Comparison of ENCODE assay signal across 17 cellular contexts in the genomic region with DNA sequence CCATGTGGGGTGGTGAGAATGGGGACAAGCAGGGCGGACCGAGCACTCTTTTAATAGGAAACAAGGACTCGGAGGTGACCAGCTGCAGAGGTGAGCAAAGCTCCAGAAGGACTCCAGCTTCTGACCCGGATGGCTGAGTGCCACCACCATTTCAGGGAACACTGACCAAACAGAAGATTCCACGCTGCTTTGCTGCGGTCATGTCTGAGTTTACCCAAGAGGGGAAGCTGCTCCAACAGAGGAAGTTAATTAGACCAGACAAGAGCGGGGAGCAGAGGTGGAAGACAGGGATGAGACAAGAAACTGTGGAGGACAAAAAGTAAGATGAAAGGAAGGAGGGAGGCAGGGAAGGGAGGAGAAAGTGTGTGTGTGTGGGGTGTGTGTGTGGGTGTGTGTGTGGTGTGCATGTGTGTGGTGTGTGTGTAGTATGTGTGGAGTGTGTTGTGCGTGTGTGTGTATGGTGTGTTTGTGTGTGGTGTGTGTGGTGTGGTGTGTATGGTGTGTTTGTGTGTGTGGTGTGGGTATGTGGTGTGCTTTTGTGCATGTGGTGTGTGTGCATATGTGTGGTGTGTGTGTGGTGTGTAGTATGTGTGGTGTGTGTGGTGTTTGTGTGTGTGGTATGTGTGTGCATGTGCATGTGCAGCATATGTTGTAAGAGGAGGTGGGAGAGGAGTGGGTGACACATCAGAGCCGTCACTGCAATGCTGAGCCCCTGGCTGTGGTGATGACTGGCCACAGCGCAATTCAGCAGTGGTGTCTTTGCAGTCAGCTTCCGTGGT.
DNase-seq lines count a peak whose midpoint lies in the region; ATAC-seq, FAIRE-seq and TF ChIP-seq lines count a peak whose summit lies in the region.
"Had no signal": no experiment of that assay in that cellular context is flagged by ENCODE, and none has a peak within 500 bp of the region (broad histone marks: within the 10 kb centered on the region; RNA-seq: fewer than 3 reads in every experiment).

No MANE protein-coding gene starts in this region.

- no peak for ATAC-seq in GM21619 (IDR thresholded peaks at IDR 0.05; ENCODE audit: unreplicated experiment)
- ATAC-seq in GM18907 (IDR thresholded peaks at IDR 0.05; ENCODE audit: unreplicated experiment), result no peak
- ATAC-seq: activated CD4-positive, alpha-beta T cell treated with anti-CD3 and anti-CD28 coated beads for 36 hours; activated T-cell treated with anti-CD3 and anti-CD28 coated beads, Interleukin-2, amount 50 U/mL, for 4 hours; left colon had no signal

- peaks cover 0 to 10% (median 0%) of the 10 kb centered on the region in 4 donors for H3K36me3 ChIP-seq in sigmoid colon

- peaks cover 0 to 24% (median 15%) of the 10 kb centered on the region in 4 donors for H3K4me1 ChIP-seq in sigmoid colon

- TF ChIP-seq CTCF in sigmoid colon (IDR thresholded peaks at IDR 0.05) (no peak), GM10248 (IDR thresholded peaks at IDR 0.05; ENCODE audit: control extremely low read depth, extremely low read depth, low read depth, missing control alignments) (no peak)

- no peaks in the 10 kb centered on the region for H3K9me3 ChIP-seq in sigmoid colon

- DNase-seq in GM12892 (ENCODE audit: insufficient read length), result no peak
- DNase-seq in NOMO-1 (lab: John Stamatoyannopoulos, UW; ENCODE audit: unreplicated experiment in 2 of 2), result peak; percentile 45 to 50
- peak; percentile 20 for DNase-seq in ecto neural progenitor cell (ENCODE audit: low spot score)
- peak; percentile 53 for DNase-seq in sigmoid colon
- no peak for DNase-seq in GM10248 (ENCODE audit: extremely low spot score)
- DNase-seq in NCI-H2081 (lab: John Stamatoyannopoulos, UW), result no peak
- DNase-seq: activated CD4-positive, alpha-beta T cell treated with anti-CD3 and anti-CD28 coated beads for 36 hours; activated T-cell treated with anti-CD3 and anti-CD28 coated beads, Interleukin-2, amount 50 U/mL, for 4 hours; effector memory CD4-positive, alpha-beta T cell; hypothalamus; left colon; naive B cell; NCI-H2081 treated with DMSO at 0.1 percent for 48 hours; NCI-H774; stimulated activated CD4-positive, alpha-beta T cell treated with anti-CD3 and anti-CD28 coated beads, Interleukin-15, amount 100 ng/mL, for 24 hours had no signal

- 90 to 91% methylated on average over 11 of the region's 11 CpGs for WGBS in sigmoid colon, 2 donors

- H3K4me3 ChIP-seq in sigmoid colon, result no peak overlapping the region

- POLR2A ChIA-PET in GM10248 (lab: Yijun Ruan, JAX), result interaction anchor here (0.6 kb wide), 1 partner anchor 418 kb away, joined by 3 read pairs; no protein-coding TSS in a partner anchor

- FAIRE-seq in GM12892 (lab: Jason Lieb, UNC), result peak; percentile 21

- no peaks in the 10 kb centered on the region for H3K27me3 ChIP-seq in sigmoid colon

- CTCF ChIA-PET in GM10248 (lab: Yijun Ruan, JAX), result interaction anchor here (3.6 kb wide), 1 partner anchor 15 kb away, joined by 23 read pairs; no protein-coding TSS in a partner anchor

- intact Hi-C loops in sigmoid colon (cut with DNase I), result no loop called here

- TF ChIP-seq POLR2A in GM12892 (IDR thresholded peaks at IDR 0.05; ENCODE audit: low read depth, low read length), result no peak
- no peak for TF ChIP-seq POLR2A in sigmoid colon (IDR thresholded peaks at IDR 0.05)

- TF ChIP-seq EP300 in sigmoid colon (IDR thresholded peaks at IDR 0.05), result no peak

- no peak overlapping the region for H3K27ac ChIP-seq in sigmoid colon

Comparison
In these comparisons a context has a peak if more than half of its experiments do, and no peak if none do; other contexts are left out.
1. DNase-seq: peak in NOMO-1 (2 of 2), ecto neural progenitor cell (single experiment) and sigmoid colon (single experiment); none in GM12892 (single experiment), GM10248 (single experiment) and NCI-H2081 (0 of 2).